ENCODE assay signal across 20 cellular contexts in genomic region chr7:45692031-45692430, GRCh38.
DNase-seq lines count a peak whose midpoint lies in the region; ATAC-seq and TF ChIP-seq lines count a peak whose summit lies in the region.
"Had no signal": no experiment of that assay in that cellular context is flagged by ENCODE, and none has a peak within 500 bp of the region (broad histone marks: within the 10 kb centered on the region; RNA-seq: fewer than 3 reads in every experiment).

No MANE protein-coding gene starts in this region.

- intact Hi-C loops in cardiac septum (cut with DNase I) (no loop called here), left ventricle myocardium inferior (cut with micrococcal nuclease) (no loop called here), esophagus muscularis mucosa (cut with DNase I) (no loop called here), posterior vena cava (cut with DNase I) (no loop called here), upper lobe of right lung (cut with DNase I) (no loop called here), uterus (cut with DNase I; ENCODE audit: low total_unique reads) (no loop called here), left ventricle myocardium superior (cut with micrococcal nuclease) (no loop called here)

- no peak for ATAC-seq in upper lobe of right lung
- ATAC-seq in activated CD8-positive, alpha-beta memory T cell treated with anti-CD3 and anti-CD28 coated beads, Interleukin-2, amount 10 ng/mL, durations not matched to agents 7 days and 5 days: no peak
- ATAC-seq in left ventricle myocardium superior: no peak

- peaks cover 7% of the 10 kb centered on the region for H3K4me1 Mint-ChIP-seq in activated CD8-positive, alpha-beta memory T cell treated with anti-CD3 and anti-CD28 coated beads, Interleukin-2, amount 10 ng/mL, durations not matched to agents 7 days and 5 days

- H3K36me3 ChIP-seq in left ventricle myocardium inferior (peaks cover 10% of the 10 kb centered on the region), esophagus muscularis mucosa (no peaks in the 10 kb centered on the region), upper lobe of right lung (no peaks in the 10 kb centered on the region), uterus (no peaks in the 10 kb centered on the region)

- no peak overlapping the region for H3K4me3 Mint-ChIP-seq in activated CD8-positive, alpha-beta memory T cell treated with anti-CD3 and anti-CD28 coated beads, Interleukin-2, amount 10 ng/mL, durations not matched to agents 7 days and 5 days
- H3K4me3 Mint-ChIP-seq: CD4-positive, alpha-beta T cell had no signal

- no peak overlapping the region for H3K27ac ChIP-seq in left ventricle myocardium inferior (replicated peaks)
- no peak overlapping the region for H3K27ac ChIP-seq in esophagus muscularis mucosa (replicated peaks in 1 of 4)
- no peak overlapping the region for H3K27ac ChIP-seq in upper lobe of right lung
- no peak overlapping the region for H3K27ac ChIP-seq in uterus
- H3K27ac ChIP-seq: A549 had no signal

- CTCF ChIA-PET in activated CD8-positive, alpha-beta memory T cell treated with anti-CD3 and anti-CD28 coated beads, Interleukin-2, amount 10 ng/mL, durations not matched to agents 7 days and 5 days (lab: Charles Lee): no interaction called here

- no peak for TF ChIP-seq CTCF in left ventricle myocardium inferior (IDR thresholded peaks at IDR 0.05; ENCODE audit: borderline replicate concordance)
- TF ChIP-seq CTCF in esophagus muscularis mucosa (IDR thresholded peaks at IDR 0.05): no peak
- no peak for TF ChIP-seq CTCF in upper lobe of right lung (IDR thresholded peaks at IDR 0.05)
- TF ChIP-seq CTCF in uterus (IDR thresholded peaks at IDR 0.05): no peak

- no peak for TF ChIP-seq EP300 in esophagus muscularis mucosa (IDR thresholded peaks at IDR 0.05)

- WGBS in esophagus muscularis mucosa: 93% methylated on average over 2 of the region's 3 CpGs

- H3K4me1 ChIP-seq in left ventricle myocardium inferior (peaks cover 16% of the 10 kb centered on the region), esophagus muscularis mucosa (no peaks in the 10 kb centered on the region), upper lobe of right lung (no peaks in the 10 kb centered on the region), uterus (no peaks in the 10 kb centered on the region)

- no peaks in the 10 kb centered on the region for H3K9me3 Mint-ChIP-seq in activated CD8-positive, alpha-beta memory T cell treated with anti-CD3 and anti-CD28 coated beads, Interleukin-2, amount 10 ng/mL, durations not matched to agents 7 days and 5 days (ENCODE audit: low read depth)
- H3K9me3 Mint-ChIP-seq: CD4-positive, alpha-beta T cell had no signal

- H3K27ac Mint-ChIP-seq in activated CD8-positive, alpha-beta memory T cell treated with anti-CD3 and anti-CD28 coated beads, Interleukin-2, amount 10 ng/mL, durations not matched to agents 7 days and 5 days: no peak overlapping the region
- H3K27ac Mint-ChIP-seq: CD4-positive, alpha-beta T cell had no signal

- H3K27me3 ChIP-seq in left ventricle myocardium inferior (ENCODE audit: low read depth) (no peaks in the 10 kb centered on the region), esophagus muscularis mucosa (no peaks in the 10 kb centered on the region), upper lobe of right lung (no peaks in the 10 kb centered on the region), uterus (no peaks in the 10 kb centered on the region)

- TF ChIP-seq POLR2A in esophagus muscularis mucosa (IDR thresholded peaks at IDR 0.05; ENCODE audit: low read depth) (no peak), uterus (IDR thresholded peaks at IDR 0.05) (no peak)

- no peaks in the 10 kb centered on the region for H3K36me3 Mint-ChIP-seq in activated CD8-positive, alpha-beta memory T cell treated with anti-CD3 and anti-CD28 coated beads, Interleukin-2, amount 10 ng/mL, durations not matched to agents 7 days and 5 days

- H3K9me3 ChIP-seq in left ventricle myocardium inferior (replicated peaks) (no peaks in the 10 kb centered on the region), esophagus muscularis mucosa (no peaks in the 10 kb centered on the region), upper lobe of right lung (no peaks in the 10 kb centered on the region), uterus (no peaks in the 10 kb centered on the region)
- H3K9me3 ChIP-seq: A549 had no signal

- no peaks in the 10 kb centered on the region for H3K27me3 Mint-ChIP-seq in activated CD8-positive, alpha-beta memory T cell treated with anti-CD3 and anti-CD28 coated beads, Interleukin-2, amount 10 ng/mL, durations not matched to agents 7 days and 5 days

- peak; percentile 36 for DNase-seq in cardiac septum (ENCODE audit: low spot score)
- no peak for DNase-seq in left ventricle myocardium inferior
- DNase-seq in esophagus muscularis mucosa (ENCODE audit: extremely low spot score): peak; percentile 86
- peak; percentile 28 for DNase-seq in posterior vena cava (ENCODE audit: low spot score)
- DNase-seq in upper lobe of right lung: peak; percentile 30
- DNase-seq in uterus: no peak
- DNase-seq in activated CD8-positive, alpha-beta memory T cell treated with anti-CD3 and anti-CD28 coated beads, Interleukin-2, amount 10 ng/mL, durations not matched to agents 7 days and 5 days: no peak
- DNase-seq in left ventricle myocardium superior: no peak
- DNase-seq: CD4-positive, alpha-beta T cell; COR-L47; DMS 273 treated with DMSO at 0.1 percent for 48 hours; DMS79 treated with DMSO at 0.1 percent for 48 hours; H7; Kasumi-1; NCI-H1694; NCI-H2171; NCI-H345; NCI-H524; OCI-M1 had no signal

- H3K4me3 ChIP-seq in left ventricle myocardium inferior: no peak overlapping the region
- no peak overlapping the region for H3K4me3 ChIP-seq in esophagus muscularis mucosa
- H3K4me3 ChIP-seq in upper lobe of right lung: no peak overlapping the region
- no peak overlapping the region for H3K4me3 ChIP-seq in uterus
- H3K4me3 ChIP-seq: A549 had no signal

Comparison
In these comparisons a context has a peak if more than half of its experiments do, and no peak if none do; other contexts are left out.
1. DNase-seq: peak in cardiac septum (single experiment), esophagus muscularis mucosa (single experiment), posterior vena cava (single experiment) and upper lobe of right lung (single experiment); none in left ventricle myocardium inferior (single experiment), uterus (0 of 2), activated CD8-positive, alpha-beta memory T cell treated with anti-CD3 and anti-CD28 coated beads, Interleukin-2, amount 10 ng/mL, durations not matched to agents 7 days and 5 days (single experiment) and left ventricle myocardium superior (single experiment).